ENCODE assay signal across 26 cellular contexts in genomic region chr20:48862279-48862678, GRCh38. TPM values are rescaled to one million over a fixed set of nuclear protein-coding genes. Genes with fewer than 3 reads are reported as not detected.
"Had no signal": no experiment of that assay in that cellular context is flagged by ENCODE, and none has a peak within 500 bp of the region (broad histone marks: within the 10 kb centered on the region; RNA-seq: fewer than 3 reads in every experiment).

No MANE protein-coding gene starts in this region.

- H3K27ac ChIP-seq: breast epithelium, KMS-11, SJCRH30, WERI-Rb-1 had no signal

- H3K27ac Mint-ChIP-seq: activated CD4-positive, alpha-beta memory T cell treated with anti-CD3 and anti-CD28 coated beads, Interleukin-2, amount 10 ng/mL, durations not matched to agents 7 days and 5 days; activated CD4-positive, alpha-beta T cell treated with anti-CD3 and anti-CD28 coated beads for 36 hours; activated naive CD4-positive, alpha-beta T cell treated with anti-CD3 and anti-CD28 coated beads, Interleukin-2, amount 10 ng/mL, durations not matched to agents 7 days and 5 days; activated T-helper 2 cell treated with anti-CD3 and anti-CD28 coated beads, Interferon-gamma antibody, Interleukin-2, Interleukin-4, amounts not matched to agents 10 μg/mL and 5 μg/mL and 100 μg/mL, durations not matched to agents 14 hours and 24 hours and 36 hours had no signal

- H3K4me3 Mint-ChIP-seq: activated CD4-positive, alpha-beta memory T cell treated with anti-CD3 and anti-CD28 coated beads, Interleukin-2, amount 10 ng/mL, durations not matched to agents 7 days and 5 days; activated CD4-positive, alpha-beta T cell treated with anti-CD3 and anti-CD28 coated beads for 36 hours; activated naive CD4-positive, alpha-beta T cell treated with anti-CD3 and anti-CD28 coated beads, Interleukin-2, amount 10 ng/mL, durations not matched to agents 7 days and 5 days had no signal

- DNase-seq: activated CD4-positive, alpha-beta memory T cell treated with anti-CD3 and anti-CD28 coated beads, Interleukin-2, amount 10 ng/mL, durations not matched to agents 7 days and 5 days; activated CD4-positive, alpha-beta T cell treated with anti-CD3 and anti-CD28 coated beads for 36 hours; activated CD4-positive, alpha-beta T cell treated with anti-CD3 and anti-CD28 coated beads, Interleukin-2, amount 50 U/mL, for 1 hour; activated gamma-delta T cell treated with Interleukin-2 at 50 U/mL for 16 hours; activated naive CD4-positive, alpha-beta T cell treated with anti-CD3 and anti-CD28 coated beads, Interleukin-2, amount 10 ng/mL, durations not matched to agents 7 days and 5 days; activated T-cell treated with anti-CD3 and anti-CD28 coated beads for 4 hours; activated T-cell treated with anti-CD3 and anti-CD28 coated beads, Interleukin-2, amount 50 U/mL, for 48 hours; aorta; caudate nucleus; NCI-H1105 treated with DMSO at 0.1 percent for 48 hours; NCI-H1436 treated with DMSO at 0.1 percent for 48 hours; NCI-H187; NCI-H2081; NCI-H446; NCI-H524; RPMI8226; SJCRH30; SK-N-SH; SW 1271 had no signal

- H3K4me1 ChIP-seq: breast epithelium had no signal

- H3K9me3 ChIP-seq: breast epithelium, SJCRH30, SK-N-SH had no signal

- H3K9ac ChIP-seq: KMS-11, SK-N-SH had no signal

- H3K4me1 Mint-ChIP-seq: activated CD4-positive, alpha-beta T cell treated with anti-CD3 and anti-CD28 coated beads for 36 hours had no signal

- ATAC-seq: activated CD4-positive, alpha-beta T cell treated with anti-CD3 and anti-CD28 coated beads for 36 hours; Panc1; Right ventricle myocardium inferior had no signal

- H3K36me3 ChIP-seq: breast epithelium, SJCRH30, WERI-Rb-1 had no signal

- H3K36me3 Mint-ChIP-seq: activated naive CD4-positive, alpha-beta T cell treated with anti-CD3 and anti-CD28 coated beads, Interleukin-2, amount 10 ng/mL, durations not matched to agents 7 days and 5 days had no signal

- H3K4me3 ChIP-seq: breast epithelium, SJCRH30 had no signal

- H3K27me3 ChIP-seq: breast epithelium, SJCRH30 had no signal

- H3K9me3 Mint-ChIP-seq: activated CD4-positive, alpha-beta memory T cell treated with anti-CD3 and anti-CD28 coated beads, Interleukin-2, amount 10 ng/mL, durations not matched to agents 7 days and 5 days; activated naive CD4-positive, alpha-beta T cell treated with anti-CD3 and anti-CD28 coated beads, Interleukin-2, amount 10 ng/mL, durations not matched to agents 7 days and 5 days; activated T-helper 2 cell treated with anti-CD3 and anti-CD28 coated beads, Interferon-gamma antibody, Interleukin-2, Interleukin-4, amounts not matched to agents 10 μg/mL and 5 μg/mL and 100 μg/mL, durations not matched to agents 14 hours and 24 hours and 36 hours had no signal

- H3K27me3 Mint-ChIP-seq: activated CD4-positive, alpha-beta T cell treated with anti-CD3 and anti-CD28 coated beads for 36 hours had no signal

- H3K4me2 ChIP-seq: KMS-11, SK-N-SH had no signal

RNA-seq across cellular contexts. Expression of gene PREX1, which starts 34.5 kb away (rescaled TPM):
- total RNA-seq: MCF 10A had no signal
